Comparison of ENCODE assay signal across 16 cellular contexts in genomic region chr2:108960006-108960405, GRCh38. TPM values are rescaled to one million over a fixed set of nuclear protein-coding genes. Genes with fewer than 3 reads are reported as not detected.
DNase-seq lines count a peak whose midpoint lies in the region; ATAC-seq, FAIRE-seq and TF ChIP-seq lines count a peak whose summit lies in the region.
"Had no signal": no experiment of that assay in that cellular context is flagged by ENCODE, and none has a peak within 500 bp of the region (broad histone marks: within the 10 kb centered on the region; RNA-seq: fewer than 3 reads in every experiment).

No MANE protein-coding gene starts in this region.

- H3K36me3 ChIP-seq in DOHH2 (ENCODE audit: control insufficient read depth, low read length) (no peaks in the 10 kb centered on the region), K562 (ENCODE audit: control insufficient read depth, insufficient read depth, low read length) (no peaks in the 10 kb centered on the region)
- H3K36me3 ChIP-seq in naive thymus-derived CD4-positive, alpha-beta T cell (ENCODE audit: control insufficient read depth in 2 of 3, insufficient read depth in 3 of 3, low read length in 3 of 3), result no peaks in the 10 kb centered on the region
- H3K36me3 ChIP-seq: vagina had no signal

- POLR2A ChIA-PET in K562 (lab: Yijun Ruan, JAX), result no interaction called here
- POLR2A ChIA-PET in naive thymus-derived CD4-positive, alpha-beta T cell (lab: Charles Lee), result interaction anchor here (0.7 to 2.8 kb wide), 7 partner anchors 8 to 72 kb away, joined by 3 to 13 read pairs (median 3); no protein-coding TSS in a partner anchor

- H3K4me2 ChIP-seq in DOHH2 (ENCODE audit: low read length), result no peak overlapping the region
- H3K4me2 ChIP-seq in K562 (ENCODE audit: insufficient read depth, low read length), result no peak overlapping the region

- peak overlapping the region in 8 of 10 donors; percentile 13 to 89 (median 59) for H3K4me3 Mint-ChIP-seq in naive thymus-derived CD4-positive, alpha-beta T cell
- H3K4me3 Mint-ChIP-seq: activated naive CD8-positive, alpha-beta T cell treated with anti-CD3 and anti-CD28 coated beads, Interleukin-2, amount 10 ng/mL, durations not matched to agents 7 days and 5 days; CD4-positive, alpha-beta memory T cell; stimulated activated naive CD8-positive, alpha-beta T cell treated with anti-CD3 and anti-CD28 coated beads, Interleukin-15, Interleukin-2, amounts not matched to agents 100 ng/mL and 50 ng/mL, for 24 hours had no signal

- peak; percentile 18 for TF ChIP-seq CTCF in DOHH2 (IDR thresholded peaks at IDR 0.05; ENCODE audit: low read depth, low read length, poor library complexity, severe bottlenecking)
- 0 out of 6 replicates have a peak, but pooled peaks of 1 of the 3 experiments have one; percentile 30 for TF ChIP-seq CTCF in K562 (IDR thresholded peaks at IDR 0.05 in 2 of 3, conservative IDR thresholded peaks at IDR 0.05 in 1 of 3; ENCODE audit: insufficient read depth in 2 of 3, low read depth in 1 of 3, low read length in 3 of 3)

- CTCF ChIA-PET in K562 (lab: Yijun Ruan, JAX; ENCODE audit: low intra/inter-chr PET ratio), result no interaction called here
- CTCF ChIA-PET in naive thymus-derived CD4-positive, alpha-beta T cell (lab: Charles Lee), result interaction anchor here (1.6 kb wide), 1 partner anchor 27 kb away, joined by 6 read pairs; no protein-coding TSS in a partner anchor

- TF ChIP-seq EP300 in K562 (IDR thresholded peaks at IDR 0.05; ENCODE audit: low read length), result no peak

- no peaks in the 10 kb centered on the region for H4K20me1 ChIP-seq in DOHH2 (ENCODE audit: control insufficient read depth, insufficient read depth, low read depth, low read length)
- H4K20me1 ChIP-seq in K562 (replicated peaks; ENCODE audit: control insufficient read depth, insufficient read depth, low read length), result no peaks in the 10 kb centered on the region; the same call in 1 of the 2 replicates

- H2AFZ ChIP-seq in K562 (ENCODE audit: low read depth, low read length), result no peak overlapping the region

- H3K9me3 Mint-ChIP-seq in naive thymus-derived CD4-positive, alpha-beta T cell, result peaks cover 0 to 3% (median 0%) of the 10 kb centered on the region in 11 donors
- H3K9me3 Mint-ChIP-seq: activated naive CD8-positive, alpha-beta T cell treated with anti-CD3 and anti-CD28 coated beads, Interleukin-2, amount 10 ng/mL, durations not matched to agents 7 days and 5 days; stimulated activated naive CD8-positive, alpha-beta T cell treated with anti-CD3 and anti-CD28 coated beads, Interleukin-15, Interleukin-2, amounts not matched to agents 100 ng/mL and 50 ng/mL, for 24 hours had no signal

- H3K9me1 ChIP-seq in K562 (ENCODE audit: control insufficient read depth, insufficient read depth, low read length), result no peaks in the 10 kb centered on the region

- H3K4me1 ChIP-seq in DOHH2 (ENCODE audit: control insufficient read depth, low read length), result no peaks in the 10 kb centered on the region
- no peaks in the 10 kb centered on the region for H3K4me1 ChIP-seq in K562 (replicated peaks in 1 of 2; ENCODE audit: control insufficient read depth in 2 of 2, insufficient read depth in 2 of 2, low read length in 2 of 2)
- H3K4me1 ChIP-seq in naive thymus-derived CD4-positive, alpha-beta T cell (ENCODE audit: control insufficient read depth in 2 of 2, insufficient read depth in 2 of 2, low read length in 2 of 2), result peaks cover 10 to 76% of the 10 kb centered on the region in 2 donors

- intact Hi-C loops in K562 (cut with micrococcal nuclease), result no loop called here
- intact Hi-C loops in naive thymus-derived CD4-positive, alpha-beta T cell (cut with micrococcal nuclease), result no loop called here

- H3K4me3 ChIP-seq in DOHH2 (ENCODE audit: low read length) (no peak overlapping the region), K562 (no peak overlapping the region)
- no peak overlapping the region for H3K4me3 ChIP-seq in naive thymus-derived CD4-positive, alpha-beta T cell (ENCODE audit: low read length)
- H3K4me3 ChIP-seq: lung, skin epidermis, vagina had no signal

- H3K27ac Mint-ChIP-seq in naive thymus-derived CD4-positive, alpha-beta T cell, result peak overlapping the region in 8 of 9 donors; percentile 78 to 98 (median 94)
- H3K27ac Mint-ChIP-seq: activated naive CD8-positive, alpha-beta T cell treated with anti-CD3 and anti-CD28 coated beads, Interleukin-2, amount 10 ng/mL, durations not matched to agents 7 days and 5 days; stimulated activated naive CD8-positive, alpha-beta T cell treated with anti-CD3 and anti-CD28 coated beads, Interleukin-15, Interleukin-2, amounts not matched to agents 100 ng/mL and 50 ng/mL, for 24 hours had no signal

- H3K9me2 ChIP-seq in DOHH2 (replicated peaks; ENCODE audit: control insufficient read depth, low read length), result no peaks in the 10 kb centered on the region

- peaks cover 0 to 10% (median 6%) of the 10 kb centered on the region in 5 donors for H3K36me3 Mint-ChIP-seq in naive thymus-derived CD4-positive, alpha-beta T cell
- H3K36me3 Mint-ChIP-seq: activated naive CD8-positive, alpha-beta T cell treated with anti-CD3 and anti-CD28 coated beads, Interleukin-2, amount 10 ng/mL, durations not matched to agents 7 days and 5 days; CD4-positive, alpha-beta memory T cell had no signal

- no TSS peak for BruUV-seq in K562 (replicated peaks; lab: Mats Ljungman, UMichigan)

- in situ Hi-C loops in K562 (cut with MboI), result no loop called here

- no peaks in the 10 kb centered on the region for H3K27me3 Mint-ChIP-seq in naive thymus-derived CD4-positive, alpha-beta T cell
- H3K27me3 Mint-ChIP-seq: activated naive CD8-positive, alpha-beta T cell treated with anti-CD3 and anti-CD28 coated beads, Interleukin-2, amount 10 ng/mL, durations not matched to agents 7 days and 5 days; CD4-positive, alpha-beta memory T cell; stimulated activated naive CD8-positive, alpha-beta T cell treated with anti-CD3 and anti-CD28 coated beads, Interleukin-15, Interleukin-2, amounts not matched to agents 100 ng/mL and 50 ng/mL, for 24 hours had no signal

- 3% methylated on average over 5 of the region's 5 CpGs for WGBS in K562 (ENCODE audit: insufficient coverage, low coverage, missing lambda C conversion rate)

- no peak overlapping the region for H3K9ac ChIP-seq in K562 (ENCODE audit: insufficient read depth in 1 of 2, low read depth in 2 of 2, low read length in 2 of 2)

- peaks cover 10 to 90% (median 85%) of the 10 kb centered on the region in 7 donors for H3K4me1 Mint-ChIP-seq in naive thymus-derived CD4-positive, alpha-beta T cell

- FAIRE-seq in K562 (lab: Jason Lieb, UNC), result no peak

- DNase-seq in HCEC 1CT, result peak; percentile 11
- peak in 1 of 4 experiments; percentile 29 for DNase-seq in K562 (ENCODE audit: extremely low read depth in 1 of 4, low spot score in 3 of 4)
- DNase-seq in naive thymus-derived CD4-positive, alpha-beta T cell, result no peak
- no peak for DNase-seq in SW480 (ENCODE audit: low spot score)
- DNase-seq in NCI-H748 (lab: John Stamatoyannopoulos, UW; ENCODE audit: unreplicated experiment), result no peak
- DNase-seq: activated naive CD8-positive, alpha-beta T cell treated with anti-CD3 and anti-CD28 coated beads, Interleukin-2, amount 10 ng/mL, durations not matched to agents 7 days and 5 days; CD4-positive, alpha-beta memory T cell; MV-4-11; occipital lobe had no signal

- H3K27ac ChIP-seq in DOHH2 (ENCODE audit: low read depth, low read length), result no peak overlapping the region
- H3K27ac ChIP-seq in K562 (ENCODE audit: extremely low read depth, low read depth, low read length), result no peak overlapping the region
- no peak overlapping the region for H3K27ac ChIP-seq in naive thymus-derived CD4-positive, alpha-beta T cell (ENCODE audit: low read depth, low read length)
- H3K27ac ChIP-seq: vagina had no signal

- no peaks in the 10 kb centered on the region for H3F3A ChIP-seq in DOHH2 (ENCODE audit: control insufficient read depth, insufficient read depth)

- H3K27me3 ChIP-seq in DOHH2 (ENCODE audit: control insufficient read depth, low read length) (no peaks in the 10 kb centered on the region), K562 (ENCODE audit: control insufficient read depth in 2 of 2, insufficient read depth in 2 of 2, low read length in 2 of 2) (peaks cover 18 to 67% of the 10 kb centered on the region in 2 experiments)
- H3K27me3 ChIP-seq in naive thymus-derived CD4-positive, alpha-beta T cell (ENCODE audit: control insufficient read depth in 2 of 2, insufficient read depth in 2 of 2, low read length in 2 of 2), result no peaks in the 10 kb centered on the region
- H3K27me3 ChIP-seq: vagina had no signal

- TF ChIP-seq POLR2A in K562 (conservative IDR thresholded peaks at IDR 0.05), result no peak

- peak; percentile 64 for ATAC-seq in K562
- ATAC-seq in naive thymus-derived CD4-positive, alpha-beta T cell, result no peak
- ATAC-seq in GM18870 (IDR thresholded peaks at IDR 0.05; ENCODE audit: unreplicated experiment), result no peak

- no peaks in the 10 kb centered on the region for H3K79me2 ChIP-seq in DOHH2 (ENCODE audit: control insufficient read depth, low read length)
- no peaks in the 10 kb centered on the region for H3K79me2 ChIP-seq in K562 (ENCODE audit: control insufficient read depth, insufficient read depth, low read length)

- no peaks in the 10 kb centered on the region for H3K9me3 ChIP-seq in DOHH2 (ENCODE audit: control insufficient read depth, insufficient read depth, low read length)
- no peaks in the 10 kb centered on the region for H3K9me3 ChIP-seq in K562 (replicated peaks; ENCODE audit: control insufficient read depth, insufficient read depth, low read depth, low read length)
- H3K9me3 ChIP-seq in naive thymus-derived CD4-positive, alpha-beta T cell (ENCODE audit: control insufficient read depth in 2 of 3, low read length in 3 of 3), result no peaks in the 10 kb centered on the region
- H3K9me3 ChIP-seq: vagina had no signal

- no peak for TF ChIP-seq RAD21 in K562 (CRISPR knock-in tag; conservative IDR thresholded peaks at IDR 0.05 in 1 of 2, IDR thresholded peaks at IDR 0.05 in 1 of 2)

RNA-seq across cellular contexts. Expression of gene EDAR, which starts 29.0 kb away (rescaled TPM):
- not detected in 2 replicates for total RNA-seq in K562 (2011; cell fraction: chromatin; rRNA removed; ENCODE audit: low replicate concordance)
- total RNA-seq in K562 (2011; cell fraction: nucleolus; rRNA removed), result not detected in 2 replicates
- not detected in 2 replicates for total RNA-seq in K562 (2011; cell fraction: nucleoplasm; rRNA removed)
- total RNA-seq in K562 (2014; rRNA removed) (not detected in 2 replicates), K562 (2014; rRNA removed; fragmentation: Illumina TruSeq; extraction: Trizol) (not detected in 2 replicates), K562 (2015; rRNA removed; fragmentation: Illumina TruSeq; extraction: Trizol) (not detected in 2 replicates), K562 (2021) (not detected in 2 replicates)
- polyA plus RNA-seq in K562 (2011; rRNA removed) (not detected in 2 replicates), K562 (2014; fragmentation: Illumina TruSeq; extraction: Trizol) (not detected in 2 replicates), K562 (2014; fragmentation: Nextera tagmentation; extraction: Ambion mirVana) (not detected), K562 (2014; rRNA removed) (0.01 TPM in 1 of 2 replicates, not detected in the other)
- not detected in 2 replicates for polyA plus RNA-seq in K562 (2011; cell fraction: cytosol; rRNA removed)
- polyA plus RNA-seq in K562 (2011; cell fraction: nucleus; rRNA removed), result not detected in 2 replicates
- not detected in 2 replicates for polyA plus RNA-seq in K562 (2012)
- polyA minus RNA-seq in K562 (2011; rRNA and poly(A)+ RNA removed), result not detected in 2 replicates
- not detected in 2 replicates for polyA minus RNA-seq in K562 (2011; cell fraction: cytosol; rRNA and poly(A)+ RNA removed)
- polyA minus RNA-seq in K562 (2011; cell fraction: nucleus; rRNA and poly(A)+ RNA removed), result not detected in 2 replicates
- 10 to 100 TPM in 4 of 5 experiments, under 1 TPM in 1; 0.17 to 26.8 (median 21.6) TPM for total RNA-seq in naive thymus-derived CD4-positive, alpha-beta T cell
- 10 to 100 TPM; 11.9 to 24.3 TPM for polyA plus RNA-seq in naive thymus-derived CD4-positive, alpha-beta T cell
- total RNA-seq: HT1080, occipital lobe had no signal
